In the genomic region with DNA sequence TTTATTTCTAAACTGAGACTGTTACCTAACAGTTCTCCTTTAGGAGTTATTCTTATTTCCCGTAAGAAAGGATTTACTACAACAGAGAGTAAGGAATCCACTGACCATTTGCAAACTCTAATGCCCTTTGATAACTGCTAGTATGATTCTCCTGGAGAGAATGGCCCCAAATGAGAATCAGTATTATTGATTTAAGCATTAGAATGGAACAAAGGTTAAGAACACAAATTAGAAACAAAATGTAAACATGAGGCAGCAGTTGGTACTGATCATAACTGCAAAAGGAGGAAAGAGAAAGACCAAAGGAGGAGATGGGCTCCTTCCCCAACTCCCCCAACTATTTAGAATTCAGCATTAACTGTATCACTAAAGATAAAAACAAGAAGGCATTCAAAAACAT, we compare ENCODE assay signal across 17 cellular contexts.
DNase-seq lines count a peak whose midpoint lies in the region; ATAC-seq and TF ChIP-seq lines count a peak whose summit lies in the region.
"Had no signal": no experiment of that assay in that cellular context is flagged by ENCODE, and none has a peak within 500 bp of the region (broad histone marks: within the 10 kb centered on the region; RNA-seq: fewer than 3 reads in every experiment).

No MANE protein-coding gene starts in this region.

- peaks cover 13 to 24% of the 10 kb centered on the region in 2 donors for H3K4me1 Mint-ChIP-seq in effector memory CD8-positive, alpha-beta T cell (ENCODE audit: low read depth in 2 of 2)
- H3K4me1 Mint-ChIP-seq in nephron, result peaks cover 19% of the 10 kb centered on the region

- no peaks in the 10 kb centered on the region for H3K27me3 Mint-ChIP-seq in effector memory CD8-positive, alpha-beta T cell
- H3K27me3 Mint-ChIP-seq in nephron (ENCODE audit: low read depth), result no peaks in the 10 kb centered on the region

- H3K9me3 Mint-ChIP-seq in effector memory CD8-positive, alpha-beta T cell, result no peaks in the 10 kb centered on the region
- no peaks in the 10 kb centered on the region for H3K9me3 Mint-ChIP-seq in nephron

- DNase-seq in NCI-H748 (lab: John Stamatoyannopoulos, UW; ENCODE audit: unreplicated experiment) (peak; percentile 19), NCI-H748 treated with DMSO at 0.1 percent for 48 hours (lab: John Stamatoyannopoulos, UW) (no peak), NCI-H146 (lab: John Stamatoyannopoulos, UW) (peak; percentile 32), superior temporal gyrus (ENCODE audit: extremely low spot score) (no peak), iPS-NIHi7 (ENCODE audit: extremely low spot score) (no peak), inferior parietal cortex (ENCODE audit: extremely low spot score) (no peak)
- no peak for DNase-seq in effector memory CD8-positive, alpha-beta T cell
- DNase-seq: DND-41; GDM1; KG1; NCI-H1436 treated with DMSO at 0.1 percent for 48 hours; NCI-H2081 treated with DMSO at 0.1 percent for 48 hours; NCI-H524 treated with DMSO at 0.1 percent for 48 hours; NK-92 treated with Interleukin-12 subunit alpha and Interleukin-12 subunit beta, amount 100 ng/mL, for 24 hours; SHP77 had no signal

- TF ChIP-seq CTCF in nephron (IDR thresholded peaks at IDR 0.05; ENCODE audit: unreplicated experiment in 3 of 3), result no peak

- peak overlapping the region; percentile 1 to 55 for H3K27ac Mint-ChIP-seq in effector memory CD8-positive, alpha-beta T cell
- H3K27ac Mint-ChIP-seq in nephron, result peak overlapping the region in 2 of 3 experiments; percentile 3 to 4

- ATAC-seq in effector memory CD8-positive, alpha-beta T cell (replicated peaks), result no peak
- ATAC-seq: GM12878 had no signal

- H3K36me3 Mint-ChIP-seq in effector memory CD8-positive, alpha-beta T cell (ENCODE audit: insufficient read depth), result peaks cover 47% of the 10 kb centered on the region
- peaks cover 45% of the 10 kb centered on the region for H3K36me3 Mint-ChIP-seq in nephron (ENCODE audit: low read depth)

- H3K4me3 Mint-ChIP-seq in effector memory CD8-positive, alpha-beta T cell, result no peak overlapping the region
- no peak overlapping the region for H3K4me3 Mint-ChIP-seq in nephron

Comparison
In these comparisons a context has a peak if more than half of its experiments do, and no peak if none do; other contexts are left out.
1. DNase-seq: peak in NCI-H748 (single experiment) and NCI-H146 (single experiment); none in NCI-H748 treated with DMSO at 0.1 percent for 48 hours (single experiment), effector memory CD8-positive, alpha-beta T cell (0 of 3), superior temporal gyrus (single experiment), iPS-NIHi7 (single experiment) and inferior parietal cortex (single experiment).